In the genomic region with DNA sequence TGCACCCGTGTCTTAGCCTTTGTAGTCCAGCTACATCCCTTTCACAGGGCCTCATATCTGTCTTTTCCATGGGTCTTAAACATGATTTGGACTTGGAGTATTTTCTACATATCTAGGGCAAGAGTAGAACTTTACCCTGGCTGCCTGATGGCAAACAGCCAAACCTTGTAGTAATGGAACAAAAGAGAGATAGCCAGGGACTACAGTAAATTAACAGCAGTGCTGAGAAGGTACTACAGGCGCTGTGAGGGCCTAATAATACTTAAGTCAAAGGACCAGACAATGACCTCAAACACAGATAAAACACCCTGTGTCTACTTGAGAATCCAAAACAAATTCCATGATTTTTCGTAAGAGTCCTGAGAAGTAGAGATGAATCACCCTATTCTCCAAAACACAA, we compare ENCODE assay signal across 18 cellular contexts.
DNase-seq lines count a peak whose midpoint lies in the region; ATAC-seq, FAIRE-seq and TF ChIP-seq lines count a peak whose summit lies in the region.
"Had no signal": no experiment of that assay in that cellular context is flagged by ENCODE, and none has a peak within 500 bp of the region (broad histone marks: within the 10 kb centered on the region; RNA-seq: fewer than 3 reads in every experiment).

No MANE protein-coding gene starts in this region.

- H3K79me2 ChIP-seq in DOHH2 (ENCODE audit: control insufficient read depth, low read length) (no peaks in the 10 kb centered on the region), MM.1S (ENCODE audit: low read length) (no peaks in the 10 kb centered on the region)

- FAIRE-seq in pancreas (lab: Jason Lieb, UNC) = no peak
- FAIRE-seq: K562 had no signal

- no peaks in the 10 kb centered on the region for H3K9me2 ChIP-seq in DOHH2 (replicated peaks; ENCODE audit: control insufficient read depth, low read length)
- no peaks in the 10 kb centered on the region for H3K9me2 ChIP-seq in MM.1S (replicated peaks; ENCODE audit: insufficient read depth, low read length)
- H3K9me2 ChIP-seq: SK-N-SH had no signal

- H3K4me1 ChIP-seq in DOHH2 (ENCODE audit: control insufficient read depth, low read length) = peaks cover 24% of the 10 kb centered on the region
- H3K4me1 ChIP-seq in MM.1S (ENCODE audit: low read length) = peaks cover 6% of the 10 kb centered on the region; the same call in 1 of the 2 replicates
- H3K4me1 ChIP-seq in pancreas = peaks cover 0 to 16% (median 0%) of the 10 kb centered on the region in 3 donors
- H3K4me1 ChIP-seq in upper lobe of right lung = no peaks in the 10 kb centered on the region

- 38 to 39% methylated on average over 3 of the region's 3 CpGs for WGBS in pancreas, 2 donors

- H3K36me3 ChIP-seq in DOHH2 (ENCODE audit: control insufficient read depth, low read length) = peaks cover 9% of the 10 kb centered on the region
- H3K36me3 ChIP-seq in MM.1S (replicated peaks; ENCODE audit: insufficient read depth, low read length) = no peaks in the 10 kb centered on the region
- no peaks in the 10 kb centered on the region for H3K36me3 ChIP-seq in pancreas
- H3K36me3 ChIP-seq in upper lobe of right lung = no peaks in the 10 kb centered on the region

- H3F3A ChIP-seq in DOHH2 (ENCODE audit: control insufficient read depth, insufficient read depth) = peaks cover 2% of the 10 kb centered on the region; the same call in 1 of the 2 replicates
- H3F3A ChIP-seq in MM.1S (ENCODE audit: insufficient read depth, low read length) = no peaks in the 10 kb centered on the region

- no peak overlapping the region for H2AFZ ChIP-seq in MM.1S (ENCODE audit: low read length)
- H2AFZ ChIP-seq: GM23248 had no signal

- H3K4me3 ChIP-seq in DOHH2 (ENCODE audit: low read length) = peak overlapping the region; percentile 30
- no peak overlapping the region for H3K4me3 ChIP-seq in MM.1S (ENCODE audit: low read length)
- no peak overlapping the region for H3K4me3 ChIP-seq in pancreas
- H3K4me3 ChIP-seq in upper lobe of right lung = no peak overlapping the region
- H3K4me3 ChIP-seq in foreskin fibroblast (ENCODE audit: low read depth in 1 of 2, low read length in 2 of 2) = no peak overlapping the region
- H3K4me3 ChIP-seq: GM23248, K562 had no signal

- no peaks in the 10 kb centered on the region for H4K20me1 ChIP-seq in DOHH2 (ENCODE audit: control insufficient read depth, insufficient read depth, low read depth, low read length)
- H4K20me1 ChIP-seq in MM.1S (ENCODE audit: insufficient read depth, low read length) = no peaks in the 10 kb centered on the region

- H3K9me3 ChIP-seq in DOHH2 (ENCODE audit: control insufficient read depth, insufficient read depth, low read length) (peaks cover 9% of the 10 kb centered on the region; the same call in 1 of the 2 replicates), MM.1S (replicated peaks; ENCODE audit: insufficient read depth, low read length) (no peaks in the 10 kb centered on the region), pancreas (no peaks in the 10 kb centered on the region), upper lobe of right lung (no peaks in the 10 kb centered on the region)
- H3K9me3 ChIP-seq: SK-N-SH had no signal

- ATAC-seq in pancreas (peak; percentile 40 to 77 (median 67)), upper lobe of right lung (no peak)
- ATAC-seq: K562 had no signal

- H3K27ac ChIP-seq in DOHH2 (ENCODE audit: low read depth, low read length) (peak overlapping the region; percentile 62), MM.1S (ENCODE audit: low read length) (peak overlapping the region; percentile 14; the same call in 1 of the 2 replicates), pancreas (peak overlapping the region in 1 of 4 donors; percentile 3), upper lobe of right lung (no peak overlapping the region)
- H3K27ac ChIP-seq: GM23248 had no signal

- no peaks in the 10 kb centered on the region for H3K27me3 ChIP-seq in DOHH2 (ENCODE audit: control insufficient read depth, low read length)
- H3K27me3 ChIP-seq in MM.1S (replicated peaks; ENCODE audit: insufficient read depth, low read length) = no peaks in the 10 kb centered on the region
- no peaks in the 10 kb centered on the region for H3K27me3 ChIP-seq in pancreas
- H3K27me3 ChIP-seq in upper lobe of right lung = no peaks in the 10 kb centered on the region

- intact Hi-C loops in pancreas (cut with DNase I) = no loop called here
- intact Hi-C loops in upper lobe of right lung (cut with DNase I) = no loop called here

- no peak for TF ChIP-seq CTCF in DOHH2 (IDR thresholded peaks at IDR 0.05; ENCODE audit: low read depth, low read length, poor library complexity, severe bottlenecking)
- no peak for TF ChIP-seq CTCF in MM.1S (IDR thresholded peaks at IDR 0.05; ENCODE audit: low read length)
- TF ChIP-seq CTCF in pancreas (IDR thresholded peaks at IDR 0.05) = no peak
- no peak for TF ChIP-seq CTCF in upper lobe of right lung (IDR thresholded peaks at IDR 0.05)
- no peak for TF ChIP-seq CTCF in foreskin fibroblast (IDR thresholded peaks at IDR 0.05; ENCODE audit: low read depth, low read length)

- no peak overlapping the region for H3K9ac ChIP-seq in MM.1S (ENCODE audit: low read length)
- H3K9ac ChIP-seq: GM23248, SK-N-SH had no signal

- no peak for DNase-seq in MM.1S
- DNase-seq in astrocyte of the hippocampus (ENCODE audit: low read depth, low spot score) = peak; percentile 14
- peak in 4 of 6 donors; percentile 14 to 46 (median 36) for DNase-seq in pancreas
- no peak for DNase-seq in cerebellar nuclear complex (lab: John Stamatoyannopoulos, UW)
- DNase-seq in upper lobe of right lung = no peak
- DNase-seq in foreskin fibroblast = no peak
- DNase-seq: C1 segment of cervical spinal cord; CD4-positive, alpha-beta memory T cell; DMS79 treated with DMSO at 0.1 percent for 48 hours; GM23248; H7; NCI-H1105; NCI-H1436 treated with DMSO at 0.1 percent for 48 hours; NCI-H187 treated with DMSO at 0.1 percent for 48 hours; NCI-H526 treated with DMSO at 0.1 percent for 48 hours; SK-N-SH had no signal

- H3K4me2 ChIP-seq in DOHH2 (ENCODE audit: low read length) = peak overlapping the region; percentile 40
- no peak overlapping the region; the same call in 1 of the 2 replicates for H3K4me2 ChIP-seq in MM.1S (ENCODE audit: low read depth, low read length)
- H3K4me2 ChIP-seq: SK-N-SH had no signal

Comparison
In these comparisons a context has a peak if more than half of its experiments do, and no peak if none do; other contexts are left out.
1. DNase-seq: peak in astrocyte of the hippocampus (single experiment) and pancreas (4 of 6); none in MM.1S (single experiment), cerebellar nuclear complex (0 of 2), upper lobe of right lung (single experiment) and foreskin fibroblast (0 of 2).